Comparison of ENCODE assay signal across 25 cellular contexts in the genomic region with DNA sequence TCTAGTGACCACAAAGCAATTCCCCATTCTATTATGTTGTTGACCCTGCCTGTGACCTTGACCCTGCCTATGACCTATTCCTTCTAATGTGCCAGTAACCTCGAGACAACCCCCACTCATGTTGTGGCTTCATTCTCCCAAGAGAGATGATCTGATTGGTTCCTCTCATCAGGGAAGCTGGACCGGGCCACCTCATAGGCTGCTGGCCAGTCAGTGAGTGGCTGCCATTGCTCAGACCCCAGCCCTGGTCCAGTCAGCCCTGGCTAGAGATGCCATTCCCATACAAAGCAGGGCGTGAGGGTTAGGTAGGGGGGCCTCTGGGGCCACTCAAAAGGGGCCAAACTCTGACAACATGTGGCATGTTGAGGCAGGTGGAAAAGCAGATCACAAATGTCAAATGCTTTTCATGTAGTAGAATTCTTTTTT. TPM values are rescaled to one million over a fixed set of nuclear protein-coding genes. Genes with fewer than 3 reads are reported as not detected.
DNase-seq lines count a peak whose midpoint lies in the region; ATAC-seq and TF ChIP-seq lines count a peak whose summit lies in the region.
"Had no signal": no experiment of that assay in that cellular context is flagged by ENCODE, and none has a peak within 500 bp of the region (broad histone marks: within the 10 kb centered on the region; RNA-seq: fewer than 3 reads in every experiment).

No MANE protein-coding gene starts in this region.

- POLR2A ChIA-PET in A673 (lab: Charles Lee; ENCODE audit: low non-redundant PET), result no interaction called here

- TF ChIP-seq CTCF in GM20000 (IDR thresholded peaks at IDR 0.05; ENCODE audit: extremely low read depth, missing control alignments) (no peak), hepatocyte (IDR thresholded peaks at IDR 0.05; ENCODE audit: poor library complexity) (no peak), psoas muscle (IDR thresholded peaks at IDR 0.05) (no peak), A673 (conservative IDR thresholded peaks at IDR 0.05; ENCODE audit: low read depth, low read length) (no peak)

- H3K4me1 ChIP-seq in hepatocyte (ENCODE audit: insufficient read depth) (no peaks in the 10 kb centered on the region), psoas muscle (peaks cover 6% of the 10 kb centered on the region), A673 (ENCODE audit: insufficient read depth, low read length, poor library complexity, severe bottlenecking) (no peaks in the 10 kb centered on the region)
- H3K4me1 ChIP-seq: adrenal gland, pancreas, Peyer's patch, SJCRH30, vagina had no signal

- CTCF ChIA-PET in A673 (lab: Charles Lee), result no interaction called here

- ATAC-seq in psoas muscle, result peak; percentile 29 to 49 (median 42)
- ATAC-seq: left lobe of liver; naive thymus-derived CD4-positive, alpha-beta T cell; pancreas; stimulated activated memory B cell treated with anti-CD40 and anti-IgM and Interleukin-4, amounts not matched to agents 10 μg/mL and 1 μg/mL and 100 μg/mL, for 72 hours; T-cell had no signal

- H3K27me3 ChIP-seq in hepatocyte (no peaks in the 10 kb centered on the region), psoas muscle (ENCODE audit: insufficient read depth in 3 of 3, low read length in 2 of 3) (no peaks in the 10 kb centered on the region), A673 (replicated peaks; ENCODE audit: insufficient read depth, low read depth, low read length, poor library complexity) (no peaks in the 10 kb centered on the region)
- H3K27me3 ChIP-seq: adrenal gland, heart right ventricle, pancreas, Peyer's patch, SJCRH30, suprapubic skin, vagina had no signal

- 75% methylated on average over 3 of the region's 3 CpGs for WGBS in hepatocyte (ENCODE audit: low lambda C conversion rate, missing lambda C conversion rate)
- WGBS in psoas muscle, 3 donors, result 38 to 51% (median 40%) methylated on average over 3 of the region's 3 CpGs

- H4K20me1 ChIP-seq in hepatocyte (ENCODE audit: insufficient read depth, poor library complexity, severe bottlenecking), result no peaks in the 10 kb centered on the region

- H3K4me3 ChIP-seq in hepatocyte, result no peak overlapping the region
- no peak overlapping the region for H3K4me3 ChIP-seq in psoas muscle
- H3K4me3 ChIP-seq in A673 (ENCODE audit: low read depth, low read length, poor library complexity, severe bottlenecking), result no peak overlapping the region
- H3K4me3 ChIP-seq: adrenal gland, heart right ventricle, pancreas, Peyer's patch, SJCRH30, suprapubic skin, vagina had no signal

- peak; percentile 7 for DNase-seq in GM20000 (ENCODE audit: low spot score)
- peak; percentile 12 for DNase-seq in OCI-M1 (lab: John Stamatoyannopoulos, UW)
- peak; percentile 3 for DNase-seq in hepatocyte (ENCODE audit: low spot score)
- no peak for DNase-seq in psoas muscle
- DNase-seq in NCI-H226, result no peak
- no peak for DNase-seq in A673 (ENCODE audit: low spot score)
- DNase-seq in NCI-H446 treated with DMSO at 0.1 percent for 48 hours (lab: John Stamatoyannopoulos, UW), result no peak
- DNase-seq: activated T-cell treated with anti-CD3 and anti-CD28 coated beads, Interleukin-2, amount 50 U/mL, for 24 hours; adrenal gland; CD4-positive, alpha-beta T cell; heart right ventricle; immature natural killer cell; naive thymus-derived CD4-positive, alpha-beta T cell; NCI-H1436; NCI-H524; Peyer's patch; right cardiac atrium; SJCRH30; stimulated activated CD4-positive, alpha-beta T cell treated with anti-CD3 and anti-CD28 coated beads, Interleukin-4, amount 100 ng/mL, for 1 hour; T-cell had no signal

- H3K36me3 ChIP-seq in hepatocyte (replicated peaks; ENCODE audit: insufficient read depth, low read depth) (no peaks in the 10 kb centered on the region), psoas muscle (ENCODE audit: insufficient read depth in 1 of 2, low read depth in 1 of 2) (peaks cover 0 to 33% of the 10 kb centered on the region in 2 donors), A673 (ENCODE audit: insufficient read depth, low read length, poor library complexity, severe bottlenecking) (peaks cover 28% of the 10 kb centered on the region)
- H3K36me3 ChIP-seq: adrenal gland, pancreas, SJCRH30, suprapubic skin, vagina had no signal

- H3K27ac ChIP-seq in hepatocyte (no peak overlapping the region), psoas muscle (no peak overlapping the region), A673 (ENCODE audit: low read depth, low read length, poor library complexity, severe bottlenecking) (no peak overlapping the region)
- H3K27ac ChIP-seq: adrenal gland, heart right ventricle, pancreas, Peyer's patch, SJCRH30, suprapubic skin, vagina had no signal

- H3K79me2 ChIP-seq in hepatocyte, result peaks cover 25% of the 10 kb centered on the region

- no peaks in the 10 kb centered on the region for H3K9me3 ChIP-seq in hepatocyte (ENCODE audit: low read depth)
- H3K9me3 ChIP-seq in psoas muscle, result no peaks in the 10 kb centered on the region
- no peaks in the 10 kb centered on the region for H3K9me3 ChIP-seq in A673 (ENCODE audit: low read depth, low read length, poor library complexity, severe bottlenecking)
- H3K9me3 ChIP-seq: adrenal gland, heart right ventricle, pancreas, Peyer's patch, SJCRH30, suprapubic skin, vagina had no signal

- intact Hi-C loops in psoas muscle (cut with DNase I), result no loop called here
- intact Hi-C loops in A673 (cut with micrococcal nuclease; ENCODE audit: unreplicated experiment), result no loop called here

- no peak overlapping the region for H2AFZ ChIP-seq in hepatocyte

- no peaks in the 10 kb centered on the region for H3K9me2 ChIP-seq in hepatocyte (replicated peaks; ENCODE audit: insufficient read depth)

- no peak overlapping the region for H3K4me2 ChIP-seq in hepatocyte

- no TSS peak for BruUV-seq in A673 (replicated peaks; lab: Mats Ljungman, UMichigan)

RNA-seq across cellular contexts. Expression of gene SLC29A2, which starts 11.9 kb away (rescaled TPM):
- total RNA-seq in hepatocyte (7.4 and 11.3 TPM in 2 replicates), psoas muscle (10 to 100 TPM; 14.9 to 94.1 (median 51.0) TPM), A673 (2021) (60.4 and 62.4 TPM in 2 replicates)
- polyA plus RNA-seq in hepatocyte (20.2 and 27.1 TPM in 2 replicates), psoas muscle (10 to 100 TPM; 14.9 to 84.5 (median 69.5) TPM)

RNA-seq across cellular contexts. Expression of gene B4GAT1, which starts 12.2 kb away (rescaled TPM):
- total RNA-seq in hepatocyte (41.5 and 41.9 TPM in 2 replicates), psoas muscle (10 to 100 TPM; 17.0 to 21.0 (median 18.4) TPM), A673 (2021) (47.1 and 53.6 TPM in 2 replicates)
- polyA plus RNA-seq in hepatocyte (37.4 and 40.8 TPM in 2 replicates), psoas muscle (10 to 100 TPM; 12.6 to 50.3 (median 24.5) TPM)

RNA-seq across cellular contexts. Expression of gene BRMS1, which starts 14.8 kb away (rescaled TPM):
- total RNA-seq in hepatocyte, result 34.5 and 39.7 TPM in 2 replicates
- polyA plus RNA-seq in hepatocyte, result 48.6 and 54.0 TPM in 2 replicates
- total RNA-seq in psoas muscle, result 10 to 100 TPM; 12.6 to 33.8 (median 19.9) TPM
- polyA plus RNA-seq in psoas muscle, result 100 to 1,000 TPM in 1 of 3 donors, 10 to 100 TPM in 2; 55.9 to 152 (median 91.3) TPM
- total RNA-seq in A673 (2021), result 76.8 and 93.5 TPM in 2 replicates

RNA-seq across cellular contexts. Expression of gene RIN1, which starts 23.4 kb away (rescaled TPM):
- total RNA-seq in hepatocyte (4.3 and 6.2 TPM in 2 replicates), psoas muscle (1 to 10 TPM; 3.9 to 6.9 (median 6.1) TPM), A673 (2021) (4.9 and 6.4 TPM in 2 replicates)
- polyA plus RNA-seq in hepatocyte (9.5 and 12.8 TPM in 2 replicates), psoas muscle (10 to 100 TPM in 1 of 3 donors, 1 to 10 TPM in 2; 1.2 to 38.0 (median 2.0) TPM)

RNA-seq across cellular contexts. Expression of gene CD248, which starts 42.8 kb away (rescaled TPM):
- total RNA-seq in hepatocyte (19.9 and 24.6 TPM in 2 replicates), psoas muscle (10 to 100 TPM in 1 of 4 donors, 1 to 10 TPM in 3; 7.3 to 10.7 (median 9.1) TPM), A673 (2021) (97.8 and 111 TPM in 2 replicates)
- polyA plus RNA-seq in hepatocyte (210 and 250 TPM in 2 replicates), psoas muscle (1 to 10 TPM; 2.9 to 8.9 (median 5.5) TPM)
- polyA plus RNA-seq: immature natural killer cell had no signal

Comparison
In these comparisons a context has a peak if more than half of its experiments do, and no peak if none do; other contexts are left out.
1. DNase-seq: peak in GM20000 (single experiment), OCI-M1 (single experiment) and hepatocyte (single experiment); none in psoas muscle (0 of 2), NCI-H226 (single experiment), A673 (single experiment) and NCI-H446 treated with DMSO at 0.1 percent for 48 hours (single experiment).